Comparison of ENCODE assay signal across 8 cellular contexts in genomic region chr14:50320279-50320678, GRCh38. TPM values are rescaled to one million over a fixed set of nuclear protein-coding genes. Genes with fewer than 3 reads are reported as not detected.
DNase-seq lines count a peak whose midpoint lies in the region; ATAC-seq, FAIRE-seq and TF ChIP-seq lines count a peak whose summit lies in the region.

No MANE protein-coding gene starts in this region.

- ATAC-seq in GM18511 (IDR thresholded peaks at IDR 0.05; ENCODE audit: unreplicated experiment), result peak; percentile 50
- ATAC-seq in HG02798 (IDR thresholded peaks at IDR 0.05; ENCODE audit: poor library complexity, unreplicated experiment), result peak; percentile 42
- ATAC-seq in pancreas, result peak in 3 of 4 donors; percentile 24 to 72 (median 31)
- no peak for ATAC-seq in HG03039 (IDR thresholded peaks at IDR 0.05; ENCODE audit: unreplicated experiment)

- no peak overlapping the region for H3K4me3 ChIP-seq in choroid plexus epithelial cell (ENCODE audit: low read depth, low read length)
- no peak overlapping the region for H3K4me3 ChIP-seq in pancreas

- 80 to 87% methylated on average over 8 of the region's 8 CpGs for WGBS in pancreas, 2 donors

- TF ChIP-seq CTCF in choroid plexus epithelial cell (conservative IDR thresholded peaks at IDR 0.05; ENCODE audit: low read depth, low read length) (no peak), pancreas (IDR thresholded peaks at IDR 0.05) (no peak)

- no peaks in the 10 kb centered on the region for H3K9me3 ChIP-seq in pancreas

- H3K4me1 ChIP-seq in pancreas, result peaks cover 0 to 7% (median 6%) of the 10 kb centered on the region in 3 donors

- peaks cover 0 to 3% (median 0%) of the 10 kb centered on the region in 3 donors for H3K36me3 ChIP-seq in pancreas

- no peaks in the 10 kb centered on the region for H3K27me3 ChIP-seq in pancreas

- intact Hi-C loops in pancreas (cut with DNase I), result loop anchor here in 2 of 3 donors (5.0 to 10.0 kb wide), 2 partner anchors 205 to 212 kb away; partner anchors contain the start of gene MAP4K5 (in 1 of the 2)

- no peak for FAIRE-seq in pancreas (lab: Jason Lieb, UNC)

- H3K27ac ChIP-seq in pancreas, result peak overlapping the region in 1 of 4 donors; percentile 62

- DNase-seq in choroid plexus epithelial cell (ENCODE audit: low read depth) (peak; percentile 85), pancreas (no peak), NCI-H69 (lab: John Stamatoyannopoulos, UW) (no peak), NCI-H1436 (lab: John Stamatoyannopoulos, UW) (no peak), activated gamma-delta T cell (lab: John Stamatoyannopoulos, UW) (no peak)

RNA-seq across cellular contexts. Expression of gene DMAC2L, which starts 8.2 kb away (rescaled TPM):
- total RNA-seq in pancreas, result 10 to 100 TPM in 2 of 6 donors, 1 to 10 TPM in 4; 8.3 to 17.7 (median 9.9) TPM
- 10 to 100 TPM in 1 of 2 donors, 1 to 10 TPM in 1; 8.7 to 10.0 TPM for polyA plus RNA-seq in pancreas

RNA-seq across cellular contexts. Expression of gene L2HGDH, which starts 8.2 kb away (rescaled TPM):
- 1 to 10 TPM; 3.1 to 5.1 (median 3.7) TPM for total RNA-seq in pancreas
- 1 to 10 TPM in 1 of 2 donors, under 1 TPM in 1; 0.99 to 1.9 TPM for polyA plus RNA-seq in pancreas
